Comparison of ENCODE assay signal across 14 cellular contexts in the genomic region with DNA sequence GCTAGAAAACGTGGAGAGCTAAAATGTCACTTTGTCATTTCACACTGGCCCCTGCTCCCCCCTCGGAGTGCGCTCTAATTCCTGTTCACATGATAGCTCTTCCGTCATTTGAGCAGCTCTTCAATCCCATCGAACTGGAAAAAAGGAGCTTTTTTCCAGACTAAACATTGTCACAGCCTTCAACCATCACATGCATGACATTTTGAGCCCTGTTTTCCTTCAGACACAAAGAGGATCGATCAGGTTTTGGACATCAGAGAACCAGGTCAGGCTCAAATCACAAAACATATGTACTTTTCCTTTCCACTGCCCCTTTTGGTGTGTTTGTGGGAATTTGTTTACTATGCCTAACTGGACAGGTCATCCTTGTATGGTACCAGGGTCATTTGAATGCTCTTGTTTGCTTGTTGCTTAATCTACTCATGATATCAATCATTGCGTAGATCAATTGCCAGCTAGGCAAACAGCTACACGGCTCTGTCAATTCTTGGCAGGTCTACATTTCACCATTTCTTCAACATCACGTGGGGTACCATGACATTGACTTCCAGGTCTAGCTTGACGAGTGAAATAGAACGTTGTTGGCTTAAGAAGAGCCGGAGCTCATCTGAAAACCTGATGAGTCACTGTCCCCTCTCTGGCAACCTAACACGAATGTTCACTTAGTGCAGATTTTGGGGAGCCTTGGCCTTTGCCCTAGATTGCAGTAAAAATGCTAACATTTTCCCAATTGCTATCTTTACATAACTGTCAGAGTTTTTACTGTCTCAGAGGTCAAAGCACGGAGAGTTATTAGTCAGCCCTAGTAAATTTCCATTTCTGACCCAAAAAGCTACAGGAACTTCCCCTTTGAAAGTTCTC.
DNase-seq lines count a peak whose midpoint lies in the region; ATAC-seq, FAIRE-seq and TF ChIP-seq lines count a peak whose summit lies in the region.
"Had no signal": no experiment of that assay in that cellular context is flagged by ENCODE, and none has a peak within 500 bp of the region (broad histone marks: within the 10 kb centered on the region; RNA-seq: fewer than 3 reads in every experiment).

No MANE protein-coding gene starts in this region.

- H3K4me3 Mint-ChIP-seq in type B pancreatic cell: no peak overlapping the region

- H2AFZ ChIP-seq in GM12878 (ENCODE audit: control insufficient read depth, low read depth, low read length): peak overlapping the region; percentile 35

- no peak for TF ChIP-seq RAD21 in GM12878 (IDR thresholded peaks at IDR 0.05; ENCODE audit: insufficient read depth, low read depth, low read length)

- H3K4me1 ChIP-seq in GM12878 (ENCODE audit: control insufficient read depth, insufficient read depth, low read length) (peaks cover 30% of the 10 kb centered on the region), skeletal muscle tissue (ENCODE audit: control insufficient read depth in 3 of 3, insufficient read depth in 3 of 3, low read length in 3 of 3) (peaks cover 0 to 5% (median 3%) of the 10 kb centered on the region in 3 donors)

- H3K79me2 ChIP-seq in GM12878 (ENCODE audit: control insufficient read depth, insufficient read depth, low read length): no peaks in the 10 kb centered on the region

- in situ Hi-C loops in GM12878 (cut with MboI): no loop called here

- no peak for TF ChIP-seq CTCF in GM12878 (IDR thresholded peaks at IDR 0.05 in 2 of 3, conservative IDR thresholded peaks at IDR 0.05 in 1 of 3; ENCODE audit: control insufficient read depth in 2 of 3, extremely low read depth in 1 of 3, insufficient read depth in 1 of 3, low read depth in 3 of 3, low read length in 3 of 3)
- no peak for TF ChIP-seq CTCF in type B pancreatic cell (conservative IDR thresholded peaks at IDR 0.05)

- H4K20me1 ChIP-seq in GM12878 (ENCODE audit: control insufficient read depth, insufficient read depth): no peaks in the 10 kb centered on the region

- POLR2A ChIA-PET in GM12878 (lab: Charles Lee): interaction anchor here (0.6 to 1.0 kb wide), 4 partner anchors 12 to 130 kb away, joined by 3 to 4 read pairs (median 3); no protein-coding TSS in a partner anchor

- CTCF ChIA-PET in GM12878 (lab: Yijun Ruan, JAX): interaction anchor here (0.6 to 4.5 kb wide), 13 partner anchors 9 to 151 kb away, joined by 3 to 24 read pairs (median 6); no protein-coding TSS in a partner anchor

- no peaks in the 10 kb centered on the region for H3K36me3 Mint-ChIP-seq in type B pancreatic cell

- WGBS in GM12878 (ENCODE audit: insufficient coverage, insufficient replicate concordance, low lambda C conversion rate, missing lambda C conversion rate): 40% methylated on average over 14 of the region's 14 CpGs

- no peak overlapping the region for H3K9ac ChIP-seq in GM12878 (ENCODE audit: control insufficient read depth, insufficient read depth, low read length)
- no peak overlapping the region for H3K9ac ChIP-seq in skeletal muscle tissue (ENCODE audit: low read depth in 1 of 3, low read length in 3 of 3)

- H3K9me3 Mint-ChIP-seq in type B pancreatic cell: peaks cover 4% of the 10 kb centered on the region

- H3K9me3 ChIP-seq in GM12878 (replicated peaks; ENCODE audit: control insufficient read depth, insufficient read depth, low read length) (no peaks in the 10 kb centered on the region), skeletal muscle tissue (ENCODE audit: control insufficient read depth in 3 of 3, low read length in 3 of 3) (no peaks in the 10 kb centered on the region)
- H3K9me3 ChIP-seq: gastrocnemius medialis, thoracic aorta had no signal

- peak in 1 of 2 experiments; percentile 27; a peak in 1 of 4 replicates for TF ChIP-seq EP300 in GM12878 (IDR thresholded peaks at IDR 0.05; ENCODE audit: borderline replicate concordance in 1 of 2, control insufficient read depth in 1 of 2, low read depth in 2 of 2, low read length in 2 of 2)

- no peaks in the 10 kb centered on the region for H3K27me3 ChIP-seq in GM12878 (replicated peaks in 1 of 2; ENCODE audit: control insufficient read depth in 2 of 2, insufficient read depth in 2 of 2, low read length in 1 of 2)
- no peaks in the 10 kb centered on the region for H3K27me3 ChIP-seq in skeletal muscle tissue (ENCODE audit: control insufficient read depth in 3 of 3, insufficient read depth in 3 of 3, low read length in 3 of 3)
- H3K27me3 ChIP-seq: gastrocnemius medialis had no signal

- ATAC-seq in HG03378 (IDR thresholded peaks at IDR 0.05; ENCODE audit: unreplicated experiment): peak; percentile 62
- peak; percentile 68 for ATAC-seq in GM12878
- ATAC-seq: gastrocnemius medialis had no signal

- peak overlapping the region; percentile 82 for H3K4me2 ChIP-seq in GM12878 (ENCODE audit: control insufficient read depth, insufficient read depth)

- SMC1A ChIA-PET in GM12878 (lab: Charles Lee; ENCODE audit: uncharacterized antibody, unreplicated experiment): interaction anchor here (0.7 to 2.2 kb wide), 8 partner anchors 9 to 128 kb away, joined by 3 to 11 read pairs (median 5); no protein-coding TSS in a partner anchor

- RAD21 ChIA-PET in GM12878 (lab: Charles Lee; ENCODE audit: unreplicated experiment): interaction anchor here (0.9 to 2.6 kb wide), 6 partner anchors 9 to 131 kb away, joined by 3 to 14 read pairs (median 4); no protein-coding TSS in a partner anchor

- FAIRE-seq in GM12878 (lab: Jason Lieb, UNC): no peak
- FAIRE-seq: A204.1, G401.6 had no signal

- no peak overlapping the region for H3K27ac Mint-ChIP-seq in type B pancreatic cell

- H3K36me3 ChIP-seq in GM12878 (ENCODE audit: control insufficient read depth in 2 of 2, insufficient read depth in 2 of 2, low read length in 1 of 2) (no peaks in the 10 kb centered on the region), skeletal muscle tissue (ENCODE audit: control insufficient read depth in 3 of 3, insufficient read depth in 3 of 3, low read length in 3 of 3) (no peaks in the 10 kb centered on the region)
- H3K36me3 ChIP-seq: gastrocnemius medialis, thoracic aorta had no signal

- H3K4me3 ChIP-seq in GM12878 (peak overlapping the region; percentile 19; the same call in 1 of the 2 replicates), skeletal muscle tissue (ENCODE audit: low read length in 3 of 3) (no peak overlapping the region)
- H3K4me3 ChIP-seq: gastrocnemius medialis, thoracic aorta had no signal

- DNase-seq in NCI-H2227 treated with DMSO at 0.1 percent for 48 hours (lab: John Stamatoyannopoulos, UW): peak; percentile 22
- no peak for DNase-seq in NCI-H2227 (lab: John Stamatoyannopoulos, UW; ENCODE audit: unreplicated experiment)
- no peak for DNase-seq in GM12878 (ENCODE audit: low read depth, low spot score)
- no peak for DNase-seq in hepatic stellate cell (ENCODE audit: low spot score)
- no peak for DNase-seq in type B pancreatic cell (ENCODE audit: extremely low spot score, unreplicated experiment)
- no peak for DNase-seq in stimulated activated naive CD4-positive, alpha-beta T cell treated with Interleukin-2 at 50 U/mL for 16 hours (lab: John Stamatoyannopoulos, UW)
- DNase-seq: gastrocnemius medialis; NCI-H1436 treated with DMSO at 0.1 percent for 48 hours; stimulated activated CD4-positive, alpha-beta T cell treated with anti-CD3 and anti-CD28 coated beads, Interleukin-15, amount 100 ng/mL, for 24 hours had no signal

- TF ChIP-seq POLR2A in GM12878 (IDR thresholded peaks at IDR 0.05; ENCODE audit: low read depth, low read length): no peak

- peaks cover 22% of the 10 kb centered on the region for H3K4me1 Mint-ChIP-seq in type B pancreatic cell (ENCODE audit: unreplicated experiment)

- intact Hi-C loops in GM12878 (cut with micrococcal nuclease; ENCODE audit: unreplicated experiment): loop anchor here (2.0 kb wide), 1 partner anchor 45 kb away; no protein-coding TSS in a partner anchor

- H3K27ac ChIP-seq in GM12878 (ENCODE audit: control insufficient read depth, insufficient read depth): peak overlapping the region; percentile 39
- peak overlapping the region; percentile 4 for H3K27ac ChIP-seq in skeletal muscle tissue (ENCODE audit: low read depth, low read length)
- H3K27ac ChIP-seq: gastrocnemius medialis, thoracic aorta had no signal

- H3K27me3 Mint-ChIP-seq in type B pancreatic cell: no peaks in the 10 kb centered on the region

- BruUV-seq in GM12878 (replicated peaks; lab: Mats Ljungman, UMichigan): no TSS peak

TF ChIP-seq in GM12878, 131 proteins besides CTCF, POLR2A, EP300 and RAD21 (continues in another document):
- TF ChIP-seq CREM (IDR thresholded peaks at IDR 0.05; ENCODE audit: low read depth) (0 out of 2 replicates have a peak, but pooled peaks have one; percentile 22), TAF1 (IDR thresholded peaks at IDR 0.05; ENCODE audit: borderline replicate concordance, low read depth, low read length) (0 out of 2 replicates have a peak, but pooled peaks have one; percentile 19), ZBED1 (IDR thresholded peaks at IDR 0.05; ENCODE audit: borderline replicate concordance) (no peak), BRCA1 (IDR thresholded peaks at IDR 0.05; ENCODE audit: low read depth, low read length) (no peak), ETV6 (conservative IDR thresholded peaks at IDR 0.05 in 1 of 2, IDR thresholded peaks at IDR 0.05 in 1 of 2; ENCODE audit: borderline replicate concordance in 1 of 2, low read depth in 1 of 2) (0 out of 4 replicates have a peak, but pooled peaks of 1 of the 2 experiments have one; percentile 30), FOXM1 (IDR thresholded peaks at IDR 0.05; ENCODE audit: low read depth, low read length) (0 out of 2 replicates have a peak, but pooled peaks have one; percentile 50), NR2F1 (conservative IDR thresholded peaks at IDR 0.05) (peak; percentile 87), SMAD1 (IDR thresholded peaks at IDR 0.05; ENCODE audit: low read depth, partially characterized antibody) (no peak), DPF2 (IDR thresholded peaks at IDR 0.05) (0 out of 2 replicates have a peak, but pooled peaks have one; percentile 35), PAX5 (IDR thresholded peaks at IDR 0.05; ENCODE audit: borderline replicate concordance, low read depth, low read length) (no peak), CHD1 (IDR thresholded peaks at IDR 0.05; ENCODE audit: low read depth, low read length) (no peak), TCF12 (IDR thresholded peaks at IDR 0.05; ENCODE audit: low read depth, low read length) (no peak)
- TF ChIP-seq, protein P1, sequence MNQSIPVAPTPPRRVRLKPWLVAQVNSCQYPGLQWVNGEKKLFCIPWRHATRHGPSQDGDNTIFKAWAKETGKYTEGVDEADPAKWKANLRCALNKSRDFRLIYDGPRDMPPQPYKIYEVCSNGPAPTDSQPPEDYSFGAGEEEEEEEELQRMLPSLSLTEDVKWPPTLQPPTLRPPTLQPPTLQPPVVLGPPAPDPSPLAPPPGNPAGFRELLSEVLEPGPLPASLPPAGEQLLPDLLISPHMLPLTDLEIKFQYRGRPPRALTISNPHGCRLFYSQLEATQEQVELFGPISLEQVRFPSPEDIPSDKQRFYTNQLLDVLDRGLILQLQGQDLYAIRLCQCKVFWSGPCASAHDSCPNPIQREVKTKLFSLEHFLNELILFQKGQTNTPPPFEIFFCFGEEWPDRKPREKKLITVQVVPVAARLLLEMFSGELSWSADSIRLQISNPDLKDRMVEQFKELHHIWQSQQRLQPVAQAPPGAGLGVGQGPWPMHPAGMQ (IDR thresholded peaks at IDR 0.05; ENCODE audit: borderline replicate concordance): no peak
